In the genomic region with DNA sequence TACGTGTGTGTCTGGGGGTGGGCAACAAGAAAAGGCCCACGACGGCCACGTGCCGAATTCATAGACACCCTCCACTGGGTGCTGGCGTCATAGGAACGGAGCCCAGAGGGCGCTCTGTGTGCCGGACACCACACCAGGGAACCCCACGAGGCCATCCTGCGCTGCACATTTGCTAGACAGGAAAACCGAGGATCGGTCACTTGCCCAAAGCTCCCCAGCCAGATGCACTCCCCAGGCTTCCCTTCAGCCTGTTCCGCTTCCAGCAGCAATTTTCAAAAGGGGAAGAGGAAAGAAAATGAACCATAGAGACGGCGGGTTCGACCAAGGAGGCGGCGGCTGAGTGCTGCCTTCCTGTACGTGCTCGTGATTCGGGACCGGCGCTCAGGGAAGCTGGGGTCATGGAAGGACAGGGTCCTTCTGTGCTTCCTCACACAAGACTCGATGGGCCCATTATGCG, we compare ENCODE assay signal across 11 cellular contexts.
DNase-seq lines count a peak whose midpoint lies in the region; TF ChIP-seq lines count a peak whose summit lies in the region.
"Had no signal": no experiment of that assay in that cellular context is flagged by ENCODE, and none has a peak within 500 bp of the region (broad histone marks: within the 10 kb centered on the region; RNA-seq: fewer than 3 reads in every experiment).

No MANE protein-coding gene starts in this region.

- H3K27me3 ChIP-seq in ovary, result no peaks in the 10 kb centered on the region

- H3K4me1 ChIP-seq in ovary (ENCODE audit: insufficient read depth), result no peaks in the 10 kb centered on the region

- no peaks in the 10 kb centered on the region for H3K9me3 ChIP-seq in ovary

- no peak for TF ChIP-seq CTCF in ovary (IDR thresholded peaks at IDR 0.05)

- no peaks in the 10 kb centered on the region for H3K36me3 ChIP-seq in ovary

- no peak overlapping the region for H3K4me3 ChIP-seq in skin epidermis
- no peak overlapping the region for H3K4me3 ChIP-seq in ovary
- H3K4me3 ChIP-seq: PC-9 had no signal

- no peak for TF ChIP-seq EP300 in ovary (IDR thresholded peaks at IDR 0.05)

- H3K27ac ChIP-seq in skin epidermis, result peak overlapping the region in 11 of 21 experiments; percentile 2 to 83 (median 56)
- H3K27ac ChIP-seq in ovary, result no peak overlapping the region
- H3K27ac ChIP-seq: PC-9 had no signal

- WGBS in ovary, 3 donors, result 88 to 94% (median 92%) methylated on average over 26 of the region's 26 CpGs

- intact Hi-C loops in ovary (cut with DNase I), result no loop called here

- no peak for TF ChIP-seq POLR2A in ovary (IDR thresholded peaks at IDR 0.05)

- DNase-seq in MV-4-11 (lab: John Stamatoyannopoulos, UW) (peak; percentile 85), dermis blood vessel endothelial cell (peak; percentile 23), midbrain (lab: John Stamatoyannopoulos, UW) (peak; percentile 62), SK-N-DZ (ENCODE audit: low spot score) (no peak), ovary (no peak), foreskin melanocyte (no peak), NCI-H1417 treated with DMSO at 0.1 percent for 48 hours (lab: John Stamatoyannopoulos, UW) (no peak)
- DNase-seq: activated CD4-positive, alpha-beta T cell treated with anti-CD3 and anti-CD28 coated beads for 1 hour; NCI-H1694; PC-9 had no signal

Comparison
In these comparisons a context has a peak if more than half of its experiments do, and no peak if none do; other contexts are left out.
1. DNase-seq: peak in MV-4-11 (single experiment), dermis blood vessel endothelial cell (single experiment) and midbrain (single experiment); none in SK-N-DZ (single experiment), ovary (0 of 5), foreskin melanocyte (single experiment) and NCI-H1417 treated with DMSO at 0.1 percent for 48 hours (single experiment).
2. H3K27ac ChIP-seq: peak in skin epidermis (11 of 21); none in ovary (0 of 2).